ENCODE assay signal across 27 cellular contexts in the genomic region with DNA sequence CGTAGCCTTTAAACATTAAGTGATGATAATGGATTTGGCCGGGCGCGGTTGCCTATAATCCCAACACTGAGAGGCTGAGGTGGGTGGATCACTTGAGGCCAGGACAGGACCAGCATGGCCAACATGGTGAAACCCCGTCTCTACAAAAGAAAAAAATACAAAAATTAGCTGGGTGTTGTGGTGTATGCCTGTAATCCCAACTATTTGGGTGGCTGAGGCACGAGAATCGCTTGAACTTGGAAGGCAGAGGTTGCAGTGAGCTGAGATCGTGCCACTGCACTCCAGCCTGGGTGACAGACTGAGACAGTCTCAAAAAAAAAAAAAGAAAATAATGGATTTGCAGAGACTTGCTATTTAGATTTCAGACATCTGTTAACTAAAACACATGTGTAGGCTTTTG.
"Had no signal": no experiment of that assay in that cellular context is flagged by ENCODE, and none has a peak within 500 bp of the region (broad histone marks: within the 10 kb centered on the region; RNA-seq: fewer than 3 reads in every experiment).

No MANE protein-coding gene starts in this region.

- H3K9me3 Mint-ChIP-seq: memory B cell; natural killer cell treated with Interleukin-12 subunit alpha and Interleukin-12 subunit beta and Interleukin-15 and Interleukin-18, amount 100 ng/mL, for 72 hours; type B pancreatic cell had no signal

- H3K4me3 ChIP-seq: colonic mucosa, gastroesophageal sphincter, heart right ventricle, lung, pancreas, right lobe of liver, testis, tibial artery had no signal

- H3K9me3 ChIP-seq: colonic mucosa, gastroesophageal sphincter, neutrophil, pancreas, right lobe of liver, testis, tibial artery had no signal

- DNase-seq: colonic mucosa; dermis blood vessel endothelial cell; effector memory CD4-positive, alpha-beta T cell; foreskin fibroblast; glutamatergic neuron; heart right ventricle; hippocampal formation; pancreas; right lobe of liver; small intestine; stimulated activated CD4-positive, alpha-beta T cell treated with anti-CD3 and anti-CD28 coated beads, Interleukin-15, amount 100 ng/mL, for 24 hours; stimulated activated CD4-positive, alpha-beta T cell treated with anti-CD3 and anti-CD28 coated beads, Interleukin-2, amount 100 ng/mL, for 48 hours; stimulated activated naive CD4-positive, alpha-beta T cell; substantia nigra; testis; tibial artery had no signal

- H3K27ac ChIP-seq: epithelial cell of prostate, gastroesophageal sphincter, heart right ventricle, neutrophil, pancreas, right lobe of liver, testis, tibial artery had no signal

- H3K27me3 ChIP-seq: colonic mucosa, gastroesophageal sphincter, heart right ventricle, neutrophil, pancreas, right lobe of liver, testis, tibial artery had no signal

- H3K4me1 Mint-ChIP-seq: memory B cell had no signal

- H3K27ac Mint-ChIP-seq: memory B cell; natural killer cell treated with Interleukin-12 subunit alpha and Interleukin-12 subunit beta and Interleukin-15 and Interleukin-18, amount 100 ng/mL, for 72 hours; progenitor cell of endocrine pancreas; type B pancreatic cell had no signal

- H3K4me3 Mint-ChIP-seq: memory B cell; natural killer cell treated with Interleukin-12 subunit alpha and Interleukin-12 subunit beta and Interleukin-15 and Interleukin-18, amount 100 ng/mL, for 72 hours; neural crest cell; type B pancreatic cell had no signal

- H3K4me1 ChIP-seq: right lobe of liver, testis had no signal

- ATAC-seq: gastroesophageal sphincter, left lobe of liver, pancreas, right lobe of liver had no signal

- H3K27me3 Mint-ChIP-seq: memory B cell; natural killer cell treated with Interleukin-12 subunit alpha and Interleukin-12 subunit beta and Interleukin-15 and Interleukin-18, amount 100 ng/mL, for 72 hours; progenitor cell of endocrine pancreas; type B pancreatic cell had no signal

- FAIRE-seq: keratinocyte, pancreas, small intestine had no signal

- H3K36me3 ChIP-seq: colonic mucosa, neutrophil had no signal
